ENCODE assay signal across 8 cellular contexts in genomic region chr6:34757687-34758274, GRCh38. TPM values are rescaled to one million over a fixed set of nuclear protein-coding genes. Genes with fewer than 3 reads are reported as not detected.
DNase-seq lines count a peak whose midpoint lies in the region; TF ChIP-seq lines count a peak whose summit lies in the region.

No MANE protein-coding gene starts in this region.

- WGBS in GM23248 (ENCODE audit: low coverage in 1 of 2, low lambda C conversion rate in 2 of 2, missing lambda C conversion rate in 2 of 2), 2 experiments, result 4% methylated on average over 11 of the region's 11 CpGs
- WGBS in adrenal gland, 4 donors, result 6 to 10% (median 8%) methylated on average over 10 to 11 of the region's 11 CpGs
- WGBS in spleen, 5 donors, result 7 to 9% (median 8%) methylated on average over 11 of the region's 11 CpGs

- H3K27ac ChIP-seq in GM23248 (peak overlapping the region; percentile 83), adrenal gland (peak overlapping the region; percentile 88 to 95 (median 91)), spleen (peak overlapping the region; percentile 84 to 95 (median 94))

- intact Hi-C loops in adrenal gland (cut with DNase I), result loop anchor here in 1 of 2 donors (10.0 kb wide), 1 partner anchor 63 kb away; the partner anchor contains the start of gene ILRUN
- intact Hi-C loops in spleen (cut with DNase I; ENCODE audit: low total_unique reads), result loop anchor here (10.0 kb wide), 2 partner anchors 53 to 127 kb away; partner anchors contain the start of genes ANKS1A and TAF11

- H3K4me3 ChIP-seq in GM23248 (peak overlapping the region; percentile 81), adrenal gland (peak overlapping the region; percentile 36 to 92 (median 71)), iPS-15b (ENCODE audit: low read depth, low read length) (peak overlapping the region; percentile 96), spleen (peak overlapping the region; percentile 56 to 91 (median 74))

- in situ Hi-C loops in GM23248 (cut with MboI), result no loop called here

- H3K9me2 ChIP-seq in GM23248 (ENCODE audit: insufficient read depth), result no peaks in the 10 kb centered on the region

- TF ChIP-seq POLR2A in adrenal gland (IDR thresholded peaks at IDR 0.05) (no peak), spleen (IDR thresholded peaks at IDR 0.05) (no peak)

- H4K20me1 ChIP-seq in GM23248 (ENCODE audit: insufficient read depth), result no peaks in the 10 kb centered on the region

- H3K4me1 ChIP-seq in GM23248 (ENCODE audit: insufficient read depth), result 0 out of 2 replicates have a peak, but pooled peaks cover 7% of the 10 kb centered on the region
- H3K4me1 ChIP-seq in adrenal gland (replicated peaks in 1 of 2), result peaks cover 9 to 19% of the 10 kb centered on the region in 2 donors
- peaks cover 2% of the 10 kb centered on the region for H3K4me1 ChIP-seq in iPS-15b (ENCODE audit: control insufficient read depth, insufficient read depth, low read length)
- H3K4me1 ChIP-seq in spleen, result peaks cover 9 to 67% (median 23%) of the 10 kb centered on the region in 6 donors

- peaks cover 55% of the 10 kb centered on the region for H3K79me2 ChIP-seq in GM23248 (ENCODE audit: insufficient read depth)

- TF ChIP-seq CTCF in adrenal gland (IDR thresholded peaks at IDR 0.05), result no peak
- TF ChIP-seq CTCF in spleen (IDR thresholded peaks at IDR 0.05 in 8 of 11, conservative IDR thresholded peaks at IDR 0.05 in 3 of 11), result no peak

- H3K27me3 ChIP-seq in GM23248 (replicated peaks; ENCODE audit: insufficient read depth), result no peaks in the 10 kb centered on the region
- no peaks in the 10 kb centered on the region for H3K27me3 ChIP-seq in adrenal gland
- no peaks in the 10 kb centered on the region for H3K27me3 ChIP-seq in iPS-15b (ENCODE audit: control insufficient read depth, insufficient read depth, low read length)
- H3K27me3 ChIP-seq in spleen (replicated peaks in 1 of 7), result no peaks in the 10 kb centered on the region

- H3K9ac ChIP-seq in GM23248 (peak overlapping the region; percentile 95), iPS-15b (ENCODE audit: low read depth, low read length) (peak overlapping the region; percentile 96)

- peaks cover 5% of the 10 kb centered on the region; the same call in 1 of the 2 replicates for H3K36me3 ChIP-seq in GM23248 (ENCODE audit: low read depth)
- peaks cover 0 to 11% of the 10 kb centered on the region in 2 donors for H3K36me3 ChIP-seq in adrenal gland (replicated peaks in 1 of 2)
- H3K36me3 ChIP-seq in iPS-15b (ENCODE audit: control insufficient read depth, insufficient read depth, low read length), result peaks cover 11% of the 10 kb centered on the region
- peaks cover under 1 to 38% (median 15%) of the 10 kb centered on the region in 6 donors for H3K36me3 ChIP-seq in spleen

- H3K4me2 ChIP-seq in GM23248 (ENCODE audit: unreplicated experiment), result peak overlapping the region; percentile 90

- peak overlapping the region; percentile 97 for H2AFZ ChIP-seq in GM23248

- H3K9me3 ChIP-seq in GM23248 (ENCODE audit: low read depth) (no peaks in the 10 kb centered on the region), adrenal gland (replicated peaks in 1 of 3) (no peaks in the 10 kb centered on the region), iPS-15b (ENCODE audit: control insufficient read depth, insufficient read depth, low read length) (no peaks in the 10 kb centered on the region), spleen (no peaks in the 10 kb centered on the region)

- H3F3A ChIP-seq in GM23248 (ENCODE audit: insufficient read depth), result no peaks in the 10 kb centered on the region

- DNase-seq in GM23248 (peak; percentile 23), adrenal gland (no peak), spleen (no peak), NCI-H2029 (lab: John Stamatoyannopoulos, UW) (no peak), hippocampal formation (lab: John Stamatoyannopoulos, UW) (no peak), kidney tubule cell (ENCODE audit: low spot score) (no peak), HT-29 (ENCODE audit: low spot score) (no peak)

RNA-seq across cellular contexts. Expression of gene SNRPC, which starts 0.5 kb away (rescaled TPM):
- total RNA-seq in GM23248 (2014; rRNA removed; shearing (Covaris generic)), result 61.4 and 98.9 TPM in 2 replicates
- polyA plus RNA-seq in GM23248 (2016; fragmentation: Nextera tagmentation; extraction: Ambion mirVana), result 204 and 207 TPM in 2 replicates
- 10 to 100 TPM; 38.9 to 86.7 (median 72.3) TPM for total RNA-seq in adrenal gland
- polyA plus RNA-seq in adrenal gland, result 100 to 1,000 TPM in 2 of 3 donors, 10 to 100 TPM in 1; 54.6 to 121 (median 110) TPM
- total RNA-seq in spleen, result 10 to 100 TPM; 44.2 to 74.4 (median 50.5) TPM
- 100 to 1,000 TPM in 2 of 3 donors, 10 to 100 TPM in 1; 88.5 to 132 (median 127) TPM for polyA plus RNA-seq in spleen
- total RNA-seq in HT-29 (2014; rRNA removed; shearing (Covaris generic)), result 187 and 197 TPM in 2 replicates

RNA-seq across cellular contexts. Expression of gene BLTP3A, which starts 34.1 kb away (rescaled TPM):
- 4.9 TPM in 2 replicates for total RNA-seq in GM23248 (2014; rRNA removed; shearing (Covaris generic))
- polyA plus RNA-seq in GM23248 (2016; fragmentation: Nextera tagmentation; extraction: Ambion mirVana) (3.1 and 3.2 TPM in 2 replicates), adrenal gland (1 to 10 TPM; 2.2 to 9.7 (median 3.1) TPM), spleen (1 to 10 TPM; 1.5 to 2.5 (median 1.9) TPM)
- total RNA-seq in adrenal gland (10 to 100 TPM; 13.9 to 21.4 (median 14.9) TPM), spleen (10 to 100 TPM; 14.8 to 21.2 (median 17.1) TPM)
- total RNA-seq in HT-29 (2014; rRNA removed; shearing (Covaris generic)), result 9.3 and 9.4 TPM in 2 replicates
